ENCODE assay signal across 17 cellular contexts in the genomic region with DNA sequence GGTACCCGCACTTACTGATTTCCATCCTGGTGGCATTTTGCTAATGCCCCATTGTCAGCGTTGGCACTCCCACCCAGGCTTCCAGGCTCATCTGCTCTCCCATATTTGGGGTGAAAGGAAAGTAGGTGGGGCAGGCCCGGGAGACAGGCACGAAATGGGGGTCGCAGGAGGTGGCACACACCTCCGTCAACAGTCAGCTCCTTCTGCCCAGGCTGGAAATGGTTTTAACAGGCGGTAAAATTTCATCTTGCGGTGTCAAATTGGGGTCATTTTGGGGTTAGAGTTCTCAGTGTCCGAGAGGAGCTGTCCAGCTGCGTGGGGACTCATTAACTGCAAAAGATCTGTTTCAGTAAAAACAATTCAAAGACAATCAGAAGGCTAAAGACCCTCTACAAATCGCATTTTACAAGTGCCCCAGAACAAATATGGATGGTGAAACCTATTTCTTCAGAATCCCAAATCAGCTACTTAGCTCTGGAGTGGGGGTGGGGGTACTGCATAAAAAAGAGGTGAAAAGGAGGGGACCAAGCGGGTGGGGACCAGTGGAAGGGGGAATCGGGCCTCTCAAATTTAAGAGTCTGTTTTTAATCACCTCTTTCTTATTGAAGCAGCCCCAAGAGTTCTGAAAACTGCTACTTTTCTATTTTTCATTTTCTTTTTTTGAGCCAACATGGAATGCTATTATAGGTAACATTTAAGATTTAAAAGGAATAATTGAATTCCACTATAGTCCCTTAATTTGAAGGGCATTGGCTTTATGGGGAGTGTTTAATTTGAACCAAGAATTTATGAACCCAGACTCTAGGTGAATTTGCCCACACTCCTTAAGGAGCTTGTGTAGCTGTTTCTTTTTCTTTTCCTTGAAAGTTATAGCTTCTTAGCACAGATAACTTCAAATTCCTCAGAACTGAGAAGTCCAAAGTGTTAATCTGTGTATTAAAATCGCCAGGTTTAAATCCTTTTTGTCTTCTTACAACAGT. TPM values are rescaled to one million over a fixed set of nuclear protein-coding genes. Genes with fewer than 3 reads are reported as not detected.
DNase-seq lines count a peak whose midpoint lies in the region; ATAC-seq and TF ChIP-seq lines count a peak whose summit lies in the region.
"Had no signal": no experiment of that assay in that cellular context is flagged by ENCODE, and none has a peak within 500 bp of the region (broad histone marks: within the 10 kb centered on the region; RNA-seq: fewer than 3 reads in every experiment).

No MANE protein-coding gene starts in this region.

- no peak overlapping the region for H3K23ac ChIP-seq in mesendoderm (ENCODE audit: low read length)

- H2AFZ ChIP-seq in smooth muscle cell (ENCODE audit: low read depth), result no peak overlapping the region

- H3K18ac ChIP-seq in mesendoderm (ENCODE audit: low read length), result no peak overlapping the region

- H4K8ac ChIP-seq in mesendoderm (ENCODE audit: low read depth, low read length), result no peak overlapping the region

- DNase-seq in caudate nucleus (lab: John Stamatoyannopoulos, UW) (peak in 9 of 61 donors; percentile 16 to 52 (median 37)), left kidney (ENCODE audit: low read depth, low spot score) (peak; percentile 96), smooth muscle cell (lab: John Stamatoyannopoulos, UW; ENCODE audit: unreplicated experiment) (no peak), HK-2 (ENCODE audit: unreplicated experiment) (no peak), mesendoderm (no peak), dedifferentiated amniotic fluid mesenchymal stem cell (ENCODE audit: extremely low spot score) (no peak)
- DNase-seq: activated naive CD4-positive, alpha-beta T cell treated with anti-CD3 and anti-CD28 coated beads for 36 hours; mucosa of descending colon; NCI-H1105; NCI-H226; stimulated activated CD4-positive, alpha-beta T cell treated with anti-CD3 and anti-CD28 coated beads, Interleukin-4, amount 100 ng/mL, for 4 hours had no signal

- peaks cover 10 to 18% (median 12%) of the 10 kb centered on the region in 3 donors for H3K4me1 Mint-ChIP-seq in IgD-negative memory B cell

- no peak overlapping the region for H3K4ac ChIP-seq in mesendoderm (ENCODE audit: low read depth, low read length)

- H3K27ac Mint-ChIP-seq in IgD-negative memory B cell, result peak overlapping the region in 2 of 3 donors; percentile 48 to 66
- H3K27ac Mint-ChIP-seq: activated naive CD4-positive, alpha-beta T cell treated with anti-CD3 and anti-CD28 coated beads for 36 hours; stimulated activated effector memory CD8-positive, alpha-beta T cell treated with anti-CD3 and anti-CD28 coated beads, Interleukin-12 subunit alpha, Interleukin-12 subunit beta, amount 100 ng/mL, for 72 hours had no signal

- no peaks in the 10 kb centered on the region for H4K20me1 ChIP-seq in smooth muscle cell (ENCODE audit: low read depth)

- peak overlapping the region; percentile 79 for H3K27ac ChIP-seq in caudate nucleus (ENCODE audit: low read depth, low read length)
- H3K27ac ChIP-seq in smooth muscle cell (ENCODE audit: low read depth), result no peak overlapping the region
- H3K27ac ChIP-seq in mesendoderm (ENCODE audit: low read depth, low read length), result no peak overlapping the region
- H3K27ac ChIP-seq: BLaER1 had no signal

- peaks cover 2 to 22% (median 3%) of the 10 kb centered on the region in 3 donors for H3K9me3 Mint-ChIP-seq in IgD-negative memory B cell

- no peak overlapping the region for H3K56ac ChIP-seq in mesendoderm (ENCODE audit: low read length)

- no peak overlapping the region for H2AK5ac ChIP-seq in mesendoderm (ENCODE audit: low read length)

- no peaks in the 10 kb centered on the region for H3K9me3 ChIP-seq in smooth muscle cell (replicated peaks; ENCODE audit: low read depth)
- H3K9me3 ChIP-seq: mucosa of descending colon had no signal

- H3K4me2 ChIP-seq in smooth muscle cell (peak overlapping the region; percentile 40), mesendoderm (ENCODE audit: low read length) (no peak overlapping the region)
- H3K4me2 ChIP-seq: BLaER1 had no signal

- H3K4me3 ChIP-seq in smooth muscle cell, result peak overlapping the region; percentile 12
- no peak overlapping the region for H3K4me3 ChIP-seq in mesendoderm (ENCODE audit: low read length)
- H3K4me3 ChIP-seq: BLaER1, mucosa of descending colon had no signal

- peaks cover 36% of the 10 kb centered on the region for H3K4me1 ChIP-seq in smooth muscle cell (ENCODE audit: low read depth)
- peaks cover 2% of the 10 kb centered on the region for H3K4me1 ChIP-seq in mesendoderm (ENCODE audit: control insufficient read depth, low read depth, low read length)

- peaks cover 3% of the 10 kb centered on the region for H3K36me3 Mint-ChIP-seq in IgD-negative memory B cell

- no peak overlapping the region for H2BK120ac ChIP-seq in mesendoderm (ENCODE audit: low read depth, low read length)

- H3K4me3 Mint-ChIP-seq in IgD-negative memory B cell, result peak overlapping the region in 1 of 4 donors; percentile 77
- H3K4me3 Mint-ChIP-seq: activated naive CD4-positive, alpha-beta T cell treated with anti-CD3 and anti-CD28 coated beads for 36 hours; central memory CD8-positive, alpha-beta T cell; stimulated activated effector memory CD8-positive, alpha-beta T cell treated with anti-CD3 and anti-CD28 coated beads, Interleukin-12 subunit alpha, Interleukin-12 subunit beta, amount 100 ng/mL, for 72 hours had no signal

- no peak for ATAC-seq in HG03135 (IDR thresholded peaks at IDR 0.05; ENCODE audit: unreplicated experiment)
- ATAC-seq: HepG2; mucosa of descending colon; stimulated activated effector memory CD8-positive, alpha-beta T cell treated with anti-CD3 and anti-CD28 coated beads, Interleukin-12 subunit alpha, Interleukin-12 subunit beta, amount 100 ng/mL, for 72 hours had no signal

- H3K9ac ChIP-seq in smooth muscle cell (ENCODE audit: low read depth) (no peak overlapping the region), mesendoderm (ENCODE audit: low read length) (no peak overlapping the region)
- H3K9ac ChIP-seq: BLaER1 had no signal

- H3K79me1 ChIP-seq in mesendoderm (ENCODE audit: low read length), result no peaks in the 10 kb centered on the region

- no peak overlapping the region for H2BK5ac ChIP-seq in mesendoderm (ENCODE audit: low read length)

- H3K36me3 ChIP-seq in smooth muscle cell (ENCODE audit: low read depth), result no peaks in the 10 kb centered on the region
- H3K36me3 ChIP-seq in mesendoderm (ENCODE audit: control insufficient read depth, insufficient read depth, low read length), result no peaks in the 10 kb centered on the region
- H3K36me3 ChIP-seq: BLaER1 had no signal

- peaks cover 72% of the 10 kb centered on the region for H3K27me3 Mint-ChIP-seq in IgD-negative memory B cell

- H2BK15ac ChIP-seq in mesendoderm (replicated peaks; ENCODE audit: low read depth), result no peak overlapping the region

- 35% methylated on average over 14 of the region's 14 CpGs for WGBS in smooth muscle cell (ENCODE audit: low lambda C conversion rate)
- no CpG with 5 or more reads among the region's 14 CpGs for WGBS in mesendoderm (ENCODE audit: extremely low coverage, insufficient coverage, low lambda C conversion rate)

- peaks cover 13% of the 10 kb centered on the region for H3F3A ChIP-seq in smooth muscle cell (ENCODE audit: low read depth)

- no peak for TF ChIP-seq CTCF in smooth muscle cell (IDR thresholded peaks at IDR 0.05; ENCODE audit: borderline replicate concordance, insufficient read depth, poor library complexity, severe bottlenecking)

- no peak overlapping the region for H4K5ac ChIP-seq in mesendoderm (ENCODE audit: low read length)

- H3K79me2 ChIP-seq in smooth muscle cell (ENCODE audit: low read depth), result peaks cover 25% of the 10 kb centered on the region
- H3K79me2 ChIP-seq in mesendoderm (ENCODE audit: control insufficient read depth, insufficient read depth, low read length), result no peaks in the 10 kb centered on the region

- H3K27me3 ChIP-seq in smooth muscle cell (ENCODE audit: low read depth) (peaks cover 52% of the 10 kb centered on the region), mesendoderm (ENCODE audit: insufficient read depth, low read length, poor library complexity) (peaks cover 36% of the 10 kb centered on the region)

RNA-seq across cellular contexts. Expression of a gene that starts 4.4 kb away (rescaled TPM):
- polyA plus RNA-seq in IgD-negative memory B cell (not detected), smooth muscle cell (13.0 and 16.7 TPM in 2 replicates)
- 18.8 and 33.4 TPM in 2 replicates for total RNA-seq in smooth muscle cell
- polyA plus RNA-seq in mesendoderm (2013, experiment 1 of 2), result 0.14 TPM
- polyA plus RNA-seq in mesendoderm (2013, experiment 2 of 2), result 0.20 TPM
- total RNA-seq: activated naive CD4-positive, alpha-beta T cell treated with anti-CD3 and anti-CD28 coated beads for 36 hours had no signal

Comparison
In these comparisons a context has a peak if more than half of its experiments do, and no peak if none do; other contexts are left out.
1. RNA of a gene that starts 4.4 kb away (polyA plus RNA-seq): 13.0 to 16.7 TPM in smooth muscle cell; not detected in IgD-negative memory B cell (single experiment); every median in the first group is over 10 times any median in the second.